Comparison of ENCODE assay signal across 1 cellular context in genomic region chr10:63629363-63630084, GRCh38.
TF ChIP-seq lines count a peak whose summit lies in the region.

No MANE protein-coding gene starts in this region.

TF ChIP-seq in HepG2, 621 proteins besides CTCF, POLR2A, EP300 and RAD21 (continued from another document and continues in another):
- no peak for TF ChIP-seq TGIF2 (CRISPR knock-in tag; IDR thresholded peaks at IDR 0.05)
- TF ChIP-seq GTF3A (CRISPR knock-in tag; conservative IDR thresholded peaks at IDR 0.05): no peak
- TF ChIP-seq DNMT1 (CRISPR knock-in tag; IDR thresholded peaks at IDR 0.05): no peak
- TF ChIP-seq MTA3 (CRISPR knock-in tag; IDR thresholded peaks at IDR 0.05): no peak
- TF ChIP-seq GATAD2A (CRISPR knock-in tag; IDR thresholded peaks at IDR 0.05): peak; percentile 58
- no peak for TF ChIP-seq WIZ (CRISPR knock-in tag; IDR thresholded peaks at IDR 0.05)
- no peak for TF ChIP-seq KLF9 (CRISPR knock-in tag; IDR thresholded peaks at IDR 0.05; ENCODE audit: low read depth)
- TF ChIP-seq FIP1L1 (IDR thresholded peaks at IDR 0.05; ENCODE audit: borderline replicate concordance, insufficient read depth, low read depth, low read length): no peak
- TF ChIP-seq MAFK (conservative IDR thresholded peaks at IDR 0.05 in 1 of 2, IDR thresholded peaks at IDR 0.05 in 1 of 2; ENCODE audit: low read length in 2 of 2): no peak
- TF ChIP-seq ZNF569 (CRISPR knock-in tag; IDR thresholded peaks at IDR 0.05; ENCODE audit: borderline replicate concordance): no peak
- no peak for TF ChIP-seq FOXP1 (IDR thresholded peaks at IDR 0.05)
- TF ChIP-seq FOXP1 (CRISPR knock-in tag; IDR thresholded peaks at IDR 0.05): no peak
- peak; percentile 70; the same call in 1 of the 2 replicates for TF ChIP-seq HOXA5 (CRISPR knock-in tag; IDR thresholded peaks at IDR 0.05)
- TF ChIP-seq ZNF33B (CRISPR knock-in tag; IDR thresholded peaks at IDR 0.05): no peak
- TF ChIP-seq SPEN (CRISPR knock-in tag; IDR thresholded peaks at IDR 0.05; ENCODE audit: low read depth): no peak; the same call in 1 of the 2 replicates
- no peak for TF ChIP-seq ZNF501 (CRISPR knock-in tag; IDR thresholded peaks at IDR 0.05)
- no peak for TF ChIP-seq ISL2 (CRISPR knock-in tag; IDR thresholded peaks at IDR 0.05)
- no peak for TF ChIP-seq LCORL (IDR thresholded peaks at IDR 0.05)
- TF ChIP-seq LCORL (CRISPR knock-in tag; IDR thresholded peaks at IDR 0.05): peak; percentile 44; the same call in 1 of the 2 replicates
- no peak for TF ChIP-seq BATF2 (CRISPR knock-in tag; IDR thresholded peaks at IDR 0.05)
- TF ChIP-seq, protein P1, sequence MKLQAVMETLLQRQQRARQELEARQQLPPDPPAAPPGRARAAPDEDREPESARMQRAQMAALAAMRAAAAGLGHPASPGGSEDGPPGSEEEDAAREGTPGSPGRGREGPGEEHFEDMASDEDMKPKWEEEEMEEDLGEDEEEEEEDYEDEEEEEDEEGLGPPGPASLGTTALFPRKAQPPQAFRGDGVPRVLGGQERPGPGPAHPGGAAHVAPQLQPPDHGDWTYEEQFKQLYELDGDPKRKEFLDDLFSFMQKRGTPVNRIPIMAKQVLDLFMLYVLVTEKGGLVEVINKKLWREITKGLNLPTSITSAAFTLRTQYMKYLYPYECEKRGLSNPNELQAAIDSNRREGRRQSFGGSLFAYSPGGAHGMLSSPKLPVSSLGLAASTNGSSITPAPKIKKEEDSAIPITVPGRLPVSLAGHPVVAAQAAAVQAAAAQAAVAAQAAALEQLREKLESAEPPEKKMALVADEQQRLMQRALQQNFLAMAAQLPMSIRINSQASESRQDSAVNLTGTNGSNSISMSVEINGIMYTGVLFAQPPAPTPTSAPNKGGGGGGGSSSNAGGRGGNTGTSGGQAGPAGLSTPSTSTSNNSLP (IDR thresholded peaks at IDR 0.05; ENCODE audit: low read depth, low read length): no peak
- 0 out of 2 replicates have a peak, but pooled peaks have one; percentile 35 for TF ChIP-seq ZMAT3 (CRISPR knock-in tag; conservative IDR thresholded peaks at IDR 0.05)
- TF ChIP-seq CBFB (CRISPR knock-in tag; IDR thresholded peaks at IDR 0.05): no peak
- TF ChIP-seq U2AF1 (optimal IDR thresholded peaks at IDR 0.05; ENCODE audit: low read depth, low read length): peak; percentile 77
- TF ChIP-seq ZIK1 (CRISPR knock-in tag; IDR thresholded peaks at IDR 0.05; ENCODE audit: borderline replicate concordance, low read depth): 0 out of 2 replicates have a peak, but pooled peaks have one; percentile 11
- TF ChIP-seq, protein P2, sequence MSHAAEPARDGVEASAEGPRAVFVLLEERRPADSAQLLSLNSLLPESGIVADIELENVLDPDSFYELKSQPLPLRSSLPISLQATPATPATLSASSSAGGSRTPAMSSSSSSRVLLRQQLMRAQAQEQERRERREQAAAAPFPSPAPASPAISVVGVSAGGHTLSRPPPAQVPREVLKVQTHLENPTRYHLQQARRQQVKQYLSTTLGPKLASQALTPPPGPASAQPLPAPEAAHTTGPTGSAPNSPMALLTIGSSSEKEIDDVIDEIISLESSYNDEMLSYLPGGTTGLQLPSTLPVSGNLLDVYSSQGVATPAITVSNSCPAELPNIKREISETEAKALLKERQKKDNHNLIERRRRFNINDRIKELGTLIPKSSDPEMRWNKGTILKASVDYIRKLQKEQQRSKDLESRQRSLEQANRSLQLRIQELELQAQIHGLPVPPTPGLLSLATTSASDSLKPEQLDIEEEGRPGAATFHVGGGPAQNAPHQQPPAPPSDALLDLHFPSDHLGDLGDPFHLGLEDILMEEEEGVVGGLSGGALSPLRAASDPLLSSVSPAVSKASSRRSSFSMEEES (CRISPR knock-in tag; IDR thresholded peaks at IDR 0.05): no peak
- no peak for TF ChIP-seq GABPA (IDR thresholded peaks at IDR 0.05; ENCODE audit: low read depth, low read length)
- TF ChIP-seq GABPA (CRISPR knock-in tag; IDR thresholded peaks at IDR 0.05; ENCODE audit: low read depth): no peak
- TF ChIP-seq ZNF639 (CRISPR knock-in tag; conservative IDR thresholded peaks at IDR 0.05): no peak
- no peak for TF ChIP-seq SUZ12 (IDR thresholded peaks at IDR 0.05; ENCODE audit: low read depth, low read length)
- no peak for TF ChIP-seq HNF4G (IDR thresholded peaks at IDR 0.05; ENCODE audit: borderline replicate concordance, low read depth, low read length)
- no peak for TF ChIP-seq HNF4G (CRISPR knock-in tag; IDR thresholded peaks at IDR 0.05; ENCODE audit: borderline replicate concordance, low read depth)
- peak; percentile 18; the same call in 1 of the 2 replicates for TF ChIP-seq HNF1B (CRISPR knock-in tag; IDR thresholded peaks at IDR 0.05)
- TF ChIP-seq ZBTB8A (CRISPR knock-in tag; IDR thresholded peaks at IDR 0.05; ENCODE audit: borderline replicate concordance, low read depth): no peak
- TF ChIP-seq, protein P3, sequence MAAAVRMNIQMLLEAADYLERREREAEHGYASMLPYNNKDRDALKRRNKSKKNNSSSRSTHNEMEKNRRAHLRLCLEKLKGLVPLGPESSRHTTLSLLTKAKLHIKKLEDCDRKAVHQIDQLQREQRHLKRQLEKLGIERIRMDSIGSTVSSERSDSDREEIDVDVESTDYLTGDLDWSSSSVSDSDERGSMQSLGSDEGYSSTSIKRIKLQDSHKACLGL (CRISPR knock-in tag; IDR thresholded peaks at IDR 0.05): no peak
- TF ChIP-seq TBX3 (IDR thresholded peaks at IDR 0.05; ENCODE audit: borderline replicate concordance): no peak
- TF ChIP-seq, protein P4, sequence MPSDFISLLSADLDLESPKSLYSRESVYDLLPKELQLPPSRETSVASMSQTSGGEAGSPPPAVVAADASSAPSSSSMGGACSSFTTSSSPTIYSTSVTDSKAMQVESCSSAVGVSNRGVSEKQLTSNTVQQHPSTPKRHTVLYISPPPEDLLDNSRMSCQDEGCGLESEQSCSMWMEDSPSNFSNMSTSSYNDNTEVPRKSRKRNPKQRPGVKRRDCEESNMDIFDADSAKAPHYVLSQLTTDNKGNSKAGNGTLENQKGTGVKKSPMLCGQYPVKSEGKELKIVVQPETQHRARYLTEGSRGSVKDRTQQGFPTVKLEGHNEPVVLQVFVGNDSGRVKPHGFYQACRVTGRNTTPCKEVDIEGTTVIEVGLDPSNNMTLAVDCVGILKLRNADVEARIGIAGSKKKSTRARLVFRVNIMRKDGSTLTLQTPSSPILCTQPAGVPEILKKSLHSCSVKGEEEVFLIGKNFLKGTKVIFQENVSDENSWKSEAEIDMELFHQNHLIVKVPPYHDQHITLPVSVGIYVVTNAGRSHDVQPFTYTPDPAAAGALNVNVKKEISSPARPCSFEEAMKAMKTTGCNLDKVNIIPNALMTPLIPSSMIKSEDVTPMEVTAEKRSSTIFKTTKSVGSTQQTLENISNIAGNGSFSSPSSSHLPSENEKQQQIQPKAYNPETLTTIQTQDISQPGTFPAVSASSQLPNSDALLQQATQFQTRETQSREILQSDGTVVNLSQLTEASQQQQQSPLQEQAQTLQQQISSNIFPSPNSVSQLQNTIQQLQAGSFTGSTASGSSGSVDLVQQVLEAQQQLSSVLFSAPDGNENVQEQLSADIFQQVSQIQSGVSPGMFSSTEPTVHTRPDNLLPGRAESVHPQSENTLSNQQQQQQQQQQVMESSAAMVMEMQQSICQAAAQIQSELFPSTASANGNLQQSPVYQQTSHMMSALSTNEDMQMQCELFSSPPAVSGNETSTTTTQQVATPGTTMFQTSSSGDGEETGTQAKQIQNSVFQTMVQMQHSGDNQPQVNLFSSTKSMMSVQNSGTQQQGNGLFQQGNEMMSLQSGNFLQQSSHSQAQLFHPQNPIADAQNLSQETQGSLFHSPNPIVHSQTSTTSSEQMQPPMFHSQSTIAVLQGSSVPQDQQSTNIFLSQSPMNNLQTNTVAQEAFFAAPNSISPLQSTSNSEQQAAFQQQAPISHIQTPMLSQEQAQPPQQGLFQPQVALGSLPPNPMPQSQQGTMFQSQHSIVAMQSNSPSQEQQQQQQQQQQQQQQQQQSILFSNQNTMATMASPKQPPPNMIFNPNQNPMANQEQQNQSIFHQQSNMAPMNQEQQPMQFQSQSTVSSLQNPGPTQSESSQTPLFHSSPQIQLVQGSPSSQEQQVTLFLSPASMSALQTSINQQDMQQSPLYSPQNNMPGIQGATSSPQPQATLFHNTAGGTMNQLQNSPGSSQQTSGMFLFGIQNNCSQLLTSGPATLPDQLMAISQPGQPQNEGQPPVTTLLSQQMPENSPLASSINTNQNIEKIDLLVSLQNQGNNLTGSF (CRISPR knock-in tag; IDR thresholded peaks at IDR 0.05): no peak
- peak; percentile 11 for TF ChIP-seq TBL1XR1 (IDR thresholded peaks at IDR 0.05; ENCODE audit: borderline replicate concordance, low read length, partially characterized antibody)
- TF ChIP-seq, protein P5, sequence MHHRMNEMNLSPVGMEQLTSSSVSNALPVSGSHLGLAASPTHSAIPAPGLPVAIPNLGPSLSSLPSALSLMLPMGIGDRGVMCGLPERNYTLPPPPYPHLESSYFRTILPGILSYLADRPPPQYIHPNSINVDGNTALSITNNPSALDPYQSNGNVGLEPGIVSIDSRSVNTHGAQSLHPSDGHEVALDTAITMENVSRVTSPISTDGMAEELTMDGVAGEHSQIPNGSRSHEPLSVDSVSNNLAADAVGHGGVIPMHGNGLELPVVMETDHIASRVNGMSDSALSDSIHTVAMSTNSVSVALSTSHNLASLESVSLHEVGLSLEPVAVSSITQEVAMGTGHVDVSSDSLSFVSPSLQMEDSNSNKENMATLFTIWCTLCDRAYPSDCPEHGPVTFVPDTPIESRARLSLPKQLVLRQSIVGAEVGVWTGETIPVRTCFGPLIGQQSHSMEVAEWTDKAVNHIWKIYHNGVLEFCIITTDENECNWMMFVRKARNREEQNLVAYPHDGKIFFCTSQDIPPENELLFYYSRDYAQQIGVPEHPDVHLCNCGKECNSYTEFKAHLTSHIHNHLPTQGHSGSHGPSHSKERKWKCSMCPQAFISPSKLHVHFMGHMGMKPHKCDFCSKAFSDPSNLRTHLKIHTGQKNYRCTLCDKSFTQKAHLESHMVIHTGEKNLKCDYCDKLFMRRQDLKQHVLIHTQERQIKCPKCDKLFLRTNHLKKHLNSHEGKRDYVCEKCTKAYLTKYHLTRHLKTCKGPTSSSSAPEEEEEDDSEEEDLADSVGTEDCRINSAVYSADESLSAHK (CRISPR knock-in tag; IDR thresholded peaks at IDR 0.05; ENCODE audit: borderline replicate concordance): no peak
- TF ChIP-seq KDM4B (CRISPR knock-in tag; IDR thresholded peaks at IDR 0.05): no peak
- no peak for TF ChIP-seq ZBTB26 (CRISPR knock-in tag; IDR thresholded peaks at IDR 0.05; ENCODE audit: borderline replicate concordance)
- TF ChIP-seq GPN1 (CRISPR knock-in tag; IDR thresholded peaks at IDR 0.05; ENCODE audit: borderline replicate concordance): no peak
- TF ChIP-seq, protein P6, sequence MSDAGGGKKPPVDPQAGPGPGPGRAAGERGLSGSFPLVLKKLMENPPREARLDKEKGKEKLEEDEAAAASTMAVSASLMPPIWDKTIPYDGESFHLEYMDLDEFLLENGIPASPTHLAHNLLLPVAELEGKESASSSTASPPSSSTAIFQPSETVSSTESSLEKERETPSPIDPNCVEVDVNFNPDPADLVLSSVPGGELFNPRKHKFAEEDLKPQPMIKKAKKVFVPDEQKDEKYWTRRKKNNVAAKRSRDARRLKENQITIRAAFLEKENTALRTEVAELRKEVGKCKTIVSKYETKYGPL (CRISPR knock-in tag; IDR thresholded peaks at IDR 0.05): 0 out of 2 replicates have a peak, but pooled peaks have one; percentile 52
- TF ChIP-seq ZC3H4 (CRISPR knock-in tag; IDR thresholded peaks at IDR 0.05; ENCODE audit: borderline replicate concordance): no peak
